Comparison of ENCODE assay signal across 17 cellular contexts in the genomic region with DNA sequence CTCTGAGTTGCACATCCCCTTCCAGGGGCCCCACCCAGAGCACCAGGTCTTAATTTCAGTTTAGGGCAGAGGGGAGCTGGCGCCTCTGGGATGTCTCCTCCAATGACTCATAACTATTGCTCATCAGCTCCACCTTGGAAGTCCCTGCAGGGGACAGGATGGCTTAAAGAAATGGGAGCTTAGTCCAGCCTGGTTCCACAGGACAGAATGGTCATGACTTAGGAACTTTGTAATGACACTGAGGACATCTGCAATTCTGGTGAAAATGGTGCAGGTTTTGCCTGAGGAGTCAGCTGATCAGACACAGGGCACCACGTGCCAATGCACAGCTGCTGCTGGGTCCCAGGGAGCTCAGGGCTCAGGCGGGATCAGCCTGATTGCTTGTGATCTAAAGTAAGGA. TPM values are rescaled to one million over a fixed set of nuclear protein-coding genes. Genes with fewer than 3 reads are reported as not detected.
DNase-seq lines count a peak whose midpoint lies in the region; ATAC-seq and TF ChIP-seq lines count a peak whose summit lies in the region.
"Had no signal": no experiment of that assay in that cellular context is flagged by ENCODE, and none has a peak within 500 bp of the region (broad histone marks: within the 10 kb centered on the region; RNA-seq: fewer than 3 reads in every experiment).

No MANE protein-coding gene starts in this region.

- H3K27me3 ChIP-seq in right cardiac atrium (ENCODE audit: control insufficient read depth, insufficient read depth), result no peaks in the 10 kb centered on the region
- H3K27me3 ChIP-seq: BLaER1 had no signal

- no peak for ATAC-seq in right cardiac atrium

- H3K9me3 Mint-ChIP-seq in activated naive CD8-positive, alpha-beta T cell treated with anti-CD3 and anti-CD28 coated beads for 36 hours, result no peaks in the 10 kb centered on the region
- H3K9me3 Mint-ChIP-seq: activated naive CD4-positive, alpha-beta T cell treated with anti-CD3 and anti-CD28 coated beads, Interleukin-2, amount 50 U/mL, for 24 hours had no signal

- no peak overlapping the region for H3K4me3 ChIP-seq in AG10803 (ENCODE audit: low read length)
- H3K4me3 ChIP-seq in right cardiac atrium (ENCODE audit: low read length), result no peak overlapping the region
- H3K4me3 ChIP-seq: BLaER1, stomach had no signal

- peaks cover 46% of the 10 kb centered on the region for H3K27me3 Mint-ChIP-seq in activated naive CD8-positive, alpha-beta T cell treated with anti-CD3 and anti-CD28 coated beads for 36 hours
- H3K27me3 Mint-ChIP-seq: progenitor cell of endocrine pancreas had no signal

- intact Hi-C loops in right cardiac atrium (cut with DNase I), result no loop called here

- no peak overlapping the region for H3K27ac Mint-ChIP-seq in activated naive CD8-positive, alpha-beta T cell treated with anti-CD3 and anti-CD28 coated beads for 36 hours
- H3K27ac Mint-ChIP-seq: activated naive CD4-positive, alpha-beta T cell treated with anti-CD3 and anti-CD28 coated beads, Interleukin-2, amount 50 U/mL, for 24 hours; progenitor cell of endocrine pancreas had no signal

- DNase-seq in AG10803 (ENCODE audit: low read depth), result peak; percentile 18
- DNase-seq in HT-29 (ENCODE audit: low spot score), result peak; percentile 29
- DNase-seq in SW 1271 (lab: John Stamatoyannopoulos, UW), result peak; percentile 52 to 78
- DNase-seq in iPS-NIHi7 (ENCODE audit: extremely low spot score), result peak; percentile 40
- DNase-seq in right cardiac atrium, result no peak
- DNase-seq in OCI-M1 (lab: John Stamatoyannopoulos, UW), result no peak
- DNase-seq in activated naive CD8-positive, alpha-beta T cell treated with anti-CD3 and anti-CD28 coated beads for 36 hours, result no peak
- no peak for DNase-seq in germinal center (ENCODE audit: low spot score)
- DNase-seq: activated CD8-positive, alpha-beta memory T cell treated with anti-CD3 and anti-CD28 coated beads for 24 hours; GF-D8; MM.1S; stomach had no signal

- H3K9me3 ChIP-seq in right cardiac atrium (ENCODE audit: control insufficient read depth, low read length), result no peaks in the 10 kb centered on the region
- H3K9me3 ChIP-seq: BLaER1, stomach had no signal

- H3K4me1 Mint-ChIP-seq in activated naive CD8-positive, alpha-beta T cell treated with anti-CD3 and anti-CD28 coated beads for 36 hours, result no peaks in the 10 kb centered on the region
- H3K4me1 Mint-ChIP-seq: activated naive CD4-positive, alpha-beta T cell treated with anti-CD3 and anti-CD28 coated beads, Interleukin-2, amount 50 U/mL, for 24 hours had no signal

- TF ChIP-seq CTCF in AG10803 (conservative IDR thresholded peaks at IDR 0.05; ENCODE audit: low read length), result no peak

- no peaks in the 10 kb centered on the region for H3K36me3 Mint-ChIP-seq in activated naive CD8-positive, alpha-beta T cell treated with anti-CD3 and anti-CD28 coated beads for 36 hours
- H3K36me3 Mint-ChIP-seq: activated naive CD4-positive, alpha-beta T cell treated with anti-CD3 and anti-CD28 coated beads, Interleukin-2, amount 50 U/mL, for 24 hours had no signal

- H3K27ac ChIP-seq in right cardiac atrium (ENCODE audit: low read length), result no peak overlapping the region
- H3K27ac ChIP-seq: BLaER1, stomach had no signal

- no peak overlapping the region for H3K4me3 Mint-ChIP-seq in activated naive CD8-positive, alpha-beta T cell treated with anti-CD3 and anti-CD28 coated beads for 36 hours
- H3K4me3 Mint-ChIP-seq: activated naive CD4-positive, alpha-beta T cell treated with anti-CD3 and anti-CD28 coated beads, Interleukin-2, amount 50 U/mL, for 24 hours had no signal

- WGBS in right cardiac atrium, result 61% methylated on average over 3 of the region's 3 CpGs

- H3K4me1 ChIP-seq in right cardiac atrium (ENCODE audit: control insufficient read depth, insufficient read depth, low read length), result no peaks in the 10 kb centered on the region

RNA-seq across cellular contexts. Expression of a gene that starts 16.4 kb away (rescaled TPM):
- 40.1 and 41.0 TPM in 2 replicates for total RNA-seq in HT-29 (2014; rRNA removed; shearing (Covaris generic))
- total RNA-seq in right cardiac atrium, result 10 to 100 TPM; 15.7 to 23.8 (median 20.0) TPM
- polyA plus RNA-seq in right cardiac atrium, result 14.5 TPM
- under 1 TPM; 0.20 to 0.27 TPM for total RNA-seq in activated naive CD8-positive, alpha-beta T cell treated with anti-CD3 and anti-CD28 coated beads for 36 hours

RNA-seq across cellular contexts. Expression of a gene that starts 37.3 kb away (rescaled TPM):
- 105 and 115 TPM in 2 replicates for total RNA-seq in HT-29 (2014; rRNA removed; shearing (Covaris generic))
- total RNA-seq in right cardiac atrium, result 10 to 100 TPM; 27.1 to 39.5 (median 37.8) TPM
- polyA plus RNA-seq in right cardiac atrium, result 48.9 TPM
- total RNA-seq in activated naive CD8-positive, alpha-beta T cell treated with anti-CD3 and anti-CD28 coated beads for 36 hours, result 10 to 100 TPM; 74.0 to 78.8 TPM

RNA-seq across cellular contexts. Expression of a gene that starts 58.1 kb away (rescaled TPM):
- total RNA-seq in HT-29 (2014; rRNA removed; shearing (Covaris generic)), result not detected in 2 replicates
- 1 to 10 TPM in 1 of 4 donors, under 1 TPM in 1, not detected in 2; 0.42 to 4.0 TPM for total RNA-seq in right cardiac atrium
- not detected for polyA plus RNA-seq in right cardiac atrium
- total RNA-seq in activated naive CD8-positive, alpha-beta T cell treated with anti-CD3 and anti-CD28 coated beads for 36 hours, result not detected
- total RNA-seq: mononuclear cell, progenitor cell of endocrine pancreas, stomach had no signal
- polyA plus RNA-seq: esophagus, stomach had no signal

Comparison
In these comparisons a context has a peak if more than half of its experiments do, and no peak if none do; other contexts are left out.
1. DNase-seq: peak in AG10803 (single experiment), HT-29 (single experiment), SW 1271 (2 of 2) and iPS-NIHi7 (single experiment); none in right cardiac atrium (0 of 3), OCI-M1 (single experiment), activated naive CD8-positive, alpha-beta T cell treated with anti-CD3 and anti-CD28 coated beads for 36 hours (single experiment) and germinal center (single experiment).
2. RNA of a gene that starts 16.4 kb away (total RNA-seq): 40.1 to 41.0 TPM in HT-29 and 15.7 to 23.8 TPM in right cardiac atrium; 0.20 to 0.27 TPM in activated naive CD8-positive, alpha-beta T cell treated with anti-CD3 and anti-CD28 coated beads for 36 hours; every median in the first group is over 10 times any median in the second.